In the genomic region with DNA sequence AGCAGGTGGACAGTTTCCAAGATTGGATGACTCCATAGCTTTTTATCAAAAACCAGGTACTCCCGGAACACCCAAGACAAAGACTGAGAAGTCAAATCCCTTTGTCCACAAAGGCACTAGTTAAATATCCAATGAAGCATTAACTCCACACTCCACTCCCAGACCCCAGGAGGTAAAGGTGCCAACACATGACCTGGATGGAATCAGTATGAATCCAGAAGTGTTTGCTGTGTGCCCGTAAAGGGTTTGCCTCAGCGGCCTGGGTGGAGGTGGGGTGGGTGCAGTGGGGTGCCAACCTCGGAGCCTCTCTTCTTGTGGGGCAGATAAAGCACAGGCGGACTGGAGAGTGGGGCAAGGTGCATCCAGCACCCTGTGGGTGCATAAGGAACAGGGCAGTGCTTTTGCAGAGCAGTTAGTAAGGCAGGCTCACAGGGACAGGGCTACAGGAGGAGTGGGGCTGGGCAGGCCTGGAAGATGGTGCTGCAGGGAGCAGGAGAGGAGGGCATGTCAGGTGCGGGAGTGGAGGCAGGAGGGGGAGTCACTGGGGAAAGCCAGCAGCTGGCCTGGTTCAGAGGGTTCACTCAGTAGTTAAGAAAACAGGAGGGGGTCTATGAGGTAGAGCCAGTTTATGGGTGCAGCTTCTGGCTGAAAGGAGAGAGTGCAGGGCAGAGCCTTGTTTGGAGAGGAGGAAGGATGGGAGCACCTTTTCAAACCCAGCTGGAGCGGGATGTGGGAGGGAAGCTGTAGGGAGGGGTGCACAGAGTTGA, we compare ENCODE assay signal across 1 cellular context.
TF ChIP-seq lines count a peak whose summit lies in the region.

No MANE protein-coding gene starts in this region.

TF ChIP-seq in H1, 55 proteins besides CTCF, POLR2A, EP300 and RAD21 (continued from another document):
- TF ChIP-seq, protein P1, sequence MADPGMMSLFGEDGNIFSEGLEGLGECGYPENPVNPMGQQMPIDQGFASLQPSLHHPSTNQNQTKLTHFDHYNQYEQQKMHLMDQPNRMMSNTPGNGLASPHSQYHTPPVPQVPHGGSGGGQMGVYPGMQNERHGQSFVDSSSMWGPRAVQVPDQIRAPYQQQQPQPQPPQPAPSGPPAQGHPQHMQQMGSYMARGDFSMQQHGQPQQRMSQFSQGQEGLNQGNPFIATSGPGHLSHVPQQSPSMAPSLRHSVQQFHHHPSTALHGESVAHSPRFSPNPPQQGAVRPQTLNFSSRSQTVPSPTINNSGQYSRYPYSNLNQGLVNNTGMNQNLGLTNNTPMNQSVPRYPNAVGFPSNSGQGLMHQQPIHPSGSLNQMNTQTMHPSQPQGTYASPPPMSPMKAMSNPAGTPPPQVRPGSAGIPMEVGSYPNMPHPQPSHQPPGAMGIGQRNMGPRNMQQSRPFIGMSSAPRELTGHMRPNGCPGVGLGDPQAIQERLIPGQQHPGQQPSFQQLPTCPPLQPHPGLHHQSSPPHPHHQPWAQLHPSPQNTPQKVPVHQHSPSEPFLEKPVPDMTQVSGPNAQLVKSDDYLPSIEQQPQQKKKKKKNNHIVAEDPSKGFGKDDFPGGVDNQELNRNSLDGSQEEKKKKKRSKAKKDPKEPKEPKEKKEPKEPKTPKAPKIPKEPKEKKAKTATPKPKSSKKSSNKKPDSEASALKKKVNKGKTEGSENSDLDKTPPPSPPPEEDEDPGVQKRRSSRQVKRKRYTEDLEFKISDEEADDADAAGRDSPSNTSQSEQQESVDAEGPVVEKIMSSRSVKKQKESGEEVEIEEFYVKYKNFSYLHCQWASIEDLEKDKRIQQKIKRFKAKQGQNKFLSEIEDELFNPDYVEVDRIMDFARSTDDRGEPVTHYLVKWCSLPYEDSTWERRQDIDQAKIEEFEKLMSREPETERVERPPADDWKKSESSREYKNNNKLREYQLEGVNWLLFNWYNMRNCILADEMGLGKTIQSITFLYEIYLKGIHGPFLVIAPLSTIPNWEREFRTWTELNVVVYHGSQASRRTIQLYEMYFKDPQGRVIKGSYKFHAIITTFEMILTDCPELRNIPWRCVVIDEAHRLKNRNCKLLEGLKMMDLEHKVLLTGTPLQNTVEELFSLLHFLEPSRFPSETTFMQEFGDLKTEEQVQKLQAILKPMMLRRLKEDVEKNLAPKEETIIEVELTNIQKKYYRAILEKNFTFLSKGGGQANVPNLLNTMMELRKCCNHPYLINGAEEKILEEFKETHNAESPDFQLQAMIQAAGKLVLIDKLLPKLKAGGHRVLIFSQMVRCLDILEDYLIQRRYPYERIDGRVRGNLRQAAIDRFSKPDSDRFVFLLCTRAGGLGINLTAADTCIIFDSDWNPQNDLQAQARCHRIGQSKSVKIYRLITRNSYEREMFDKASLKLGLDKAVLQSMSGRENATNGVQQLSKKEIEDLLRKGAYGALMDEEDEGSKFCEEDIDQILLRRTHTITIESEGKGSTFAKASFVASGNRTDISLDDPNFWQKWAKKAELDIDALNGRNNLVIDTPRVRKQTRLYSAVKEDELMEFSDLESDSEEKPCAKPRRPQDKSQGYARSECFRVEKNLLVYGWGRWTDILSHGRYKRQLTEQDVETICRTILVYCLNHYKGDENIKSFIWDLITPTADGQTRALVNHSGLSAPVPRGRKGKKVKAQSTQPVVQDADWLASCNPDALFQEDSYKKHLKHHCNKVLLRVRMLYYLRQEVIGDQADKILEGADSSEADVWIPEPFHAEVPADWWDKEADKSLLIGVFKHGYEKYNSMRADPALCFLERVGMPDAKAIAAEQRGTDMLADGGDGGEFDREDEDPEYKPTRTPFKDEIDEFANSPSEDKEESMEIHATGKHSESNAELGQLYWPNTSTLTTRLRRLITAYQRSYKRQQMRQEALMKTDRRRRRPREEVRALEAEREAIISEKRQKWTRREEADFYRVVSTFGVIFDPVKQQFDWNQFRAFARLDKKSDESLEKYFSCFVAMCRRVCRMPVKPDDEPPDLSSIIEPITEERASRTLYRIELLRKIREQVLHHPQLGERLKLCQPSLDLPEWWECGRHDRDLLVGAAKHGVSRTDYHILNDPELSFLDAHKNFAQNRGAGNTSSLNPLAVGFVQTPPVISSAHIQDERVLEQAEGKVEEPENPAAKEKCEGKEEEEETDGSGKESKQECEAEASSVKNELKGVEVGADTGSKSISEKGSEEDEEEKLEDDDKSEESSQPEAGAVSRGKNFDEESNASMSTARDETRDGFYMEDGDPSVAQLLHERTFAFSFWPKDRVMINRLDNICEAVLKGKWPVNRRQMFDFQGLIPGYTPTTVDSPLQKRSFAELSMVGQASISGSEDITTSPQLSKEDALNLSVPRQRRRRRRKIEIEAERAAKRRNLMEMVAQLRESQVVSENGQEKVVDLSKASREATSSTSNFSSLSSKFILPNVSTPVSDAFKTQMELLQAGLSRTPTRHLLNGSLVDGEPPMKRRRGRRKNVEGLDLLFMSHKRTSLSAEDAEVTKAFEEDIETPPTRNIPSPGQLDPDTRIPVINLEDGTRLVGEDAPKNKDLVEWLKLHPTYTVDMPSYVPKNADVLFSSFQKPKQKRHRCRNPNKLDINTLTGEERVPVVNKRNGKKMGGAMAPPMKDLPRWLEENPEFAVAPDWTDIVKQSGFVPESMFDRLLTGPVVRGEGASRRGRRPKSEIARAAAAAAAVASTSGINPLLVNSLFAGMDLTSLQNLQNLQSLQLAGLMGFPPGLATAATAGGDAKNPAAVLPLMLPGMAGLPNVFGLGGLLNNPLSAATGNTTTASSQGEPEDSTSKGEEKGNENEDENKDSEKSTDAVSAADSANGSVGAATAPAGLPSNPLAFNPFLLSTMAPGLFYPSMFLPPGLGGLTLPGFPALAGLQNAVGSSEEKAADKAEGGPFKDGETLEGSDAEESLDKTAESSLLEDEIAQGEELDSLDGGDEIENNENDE (IDR thresholded peaks at IDR 0.05; ENCODE audit: insufficient replicate concordance, low read length) = no peak
- TF ChIP-seq SP1 (IDR thresholded peaks at IDR 0.05; ENCODE audit: low read depth, low read length) (no peak), RFX5 (IDR thresholded peaks at IDR 0.05; ENCODE audit: borderline replicate concordance, low read depth, low read length) (no peak), SUZ12 (IDR thresholded peaks at IDR 0.05; ENCODE audit: low read length) (no peak), GTF2F1 (IDR thresholded peaks at IDR 0.05; ENCODE audit: borderline replicate concordance, low read depth, low read length) (no peak), SAP30 (IDR thresholded peaks at IDR 0.05; ENCODE audit: insufficient read depth, insufficient replicate concordance, low read length) (no peak), POU5F1 (IDR thresholded peaks at IDR 0.05; ENCODE audit: low read depth, low read length) (no peak), SRF (IDR thresholded peaks at IDR 0.05; ENCODE audit: low read depth, low read length) (no peak), PHF8 (conservative IDR thresholded peaks at IDR 0.05; ENCODE audit: low read depth, low read length) (no peak), SP4 (IDR thresholded peaks at IDR 0.05; ENCODE audit: low read length) (no peak)
